In the genomic region with DNA sequence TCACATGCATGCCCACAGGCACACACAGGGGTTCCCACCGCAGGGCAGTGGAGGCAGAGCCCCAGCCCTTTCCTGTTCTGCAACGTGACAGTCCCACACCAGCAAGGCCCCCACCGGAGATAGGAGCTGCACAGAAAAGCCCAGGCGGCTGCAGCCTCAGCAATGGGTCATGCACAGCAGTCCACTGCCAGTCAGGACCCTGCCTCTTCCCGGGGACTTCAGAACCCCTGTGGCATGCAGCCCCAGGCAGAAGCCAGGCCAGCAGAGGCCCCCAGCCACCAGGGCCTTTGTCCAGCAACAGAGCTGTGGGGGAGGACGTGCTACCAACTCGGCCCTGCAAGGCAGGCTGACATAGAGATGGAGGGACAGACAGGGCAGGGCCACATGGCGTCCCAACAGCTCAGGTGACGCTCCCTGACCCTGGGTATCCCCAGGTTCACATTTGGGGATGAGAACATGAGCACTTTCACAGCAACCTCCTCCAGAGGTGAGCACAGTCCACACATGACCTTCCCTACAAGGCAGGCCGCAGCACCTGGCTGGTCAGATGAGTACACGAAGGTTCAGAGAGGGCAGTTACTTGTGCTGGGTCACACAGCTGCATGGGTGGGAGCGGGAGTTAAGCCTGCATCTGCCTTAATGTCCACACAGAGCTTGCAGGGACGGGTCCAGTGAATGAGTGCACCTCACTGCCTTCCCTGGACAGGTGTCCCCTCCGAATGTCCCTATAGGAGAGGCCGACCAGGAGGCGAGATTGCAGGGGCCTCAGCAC, we compare ENCODE assay signal across 1 cellular context.
TF ChIP-seq lines count a peak whose summit lies in the region.

No MANE protein-coding gene starts in this region.

TF ChIP-seq in HepG2, 621 proteins besides CTCF, POLR2A, EP300 and RAD21:
- TF ChIP-seq, protein P1, sequence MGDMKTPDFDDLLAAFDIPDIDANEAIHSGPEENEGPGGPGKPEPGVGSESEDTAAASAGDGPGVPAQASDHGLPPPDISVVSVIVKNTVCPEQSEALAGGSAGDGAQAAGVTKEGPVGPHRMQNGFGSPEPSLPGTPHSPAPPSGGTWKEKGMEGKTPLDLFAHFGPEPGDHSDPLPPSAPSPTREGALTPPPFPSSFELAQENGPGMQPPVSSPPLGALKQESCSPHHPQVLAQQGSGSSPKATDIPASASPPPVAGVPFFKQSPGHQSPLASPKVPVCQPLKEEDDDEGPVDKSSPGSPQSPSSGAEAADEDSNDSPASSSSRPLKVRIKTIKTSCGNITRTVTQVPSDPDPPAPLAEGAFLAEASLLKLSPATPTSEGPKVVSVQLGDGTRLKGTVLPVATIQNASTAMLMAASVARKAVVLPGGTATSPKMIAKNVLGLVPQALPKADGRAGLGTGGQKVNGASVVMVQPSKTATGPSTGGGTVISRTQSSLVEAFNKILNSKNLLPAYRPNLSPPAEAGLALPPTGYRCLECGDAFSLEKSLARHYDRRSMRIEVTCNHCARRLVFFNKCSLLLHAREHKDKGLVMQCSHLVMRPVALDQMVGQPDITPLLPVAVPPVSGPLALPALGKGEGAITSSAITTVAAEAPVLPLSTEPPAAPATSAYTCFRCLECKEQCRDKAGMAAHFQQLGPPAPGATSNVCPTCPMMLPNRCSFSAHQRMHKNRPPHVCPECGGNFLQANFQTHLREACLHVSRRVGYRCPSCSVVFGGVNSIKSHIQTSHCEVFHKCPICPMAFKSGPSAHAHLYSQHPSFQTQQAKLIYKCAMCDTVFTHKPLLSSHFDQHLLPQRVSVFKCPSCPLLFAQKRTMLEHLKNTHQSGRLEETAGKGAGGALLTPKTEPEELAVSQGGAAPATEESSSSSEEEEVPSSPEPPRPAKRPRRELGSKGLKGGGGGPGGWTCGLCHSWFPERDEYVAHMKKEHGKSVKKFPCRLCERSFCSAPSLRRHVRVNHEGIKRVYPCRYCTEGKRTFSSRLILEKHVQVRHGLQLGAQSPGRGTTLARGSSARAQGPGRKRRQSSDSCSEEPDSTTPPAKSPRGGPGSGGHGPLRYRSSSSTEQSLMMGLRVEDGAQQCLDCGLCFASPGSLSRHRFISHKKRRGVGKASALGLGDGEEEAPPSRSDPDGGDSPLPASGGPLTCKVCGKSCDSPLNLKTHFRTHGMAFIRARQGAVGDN (CRISPR knock-in tag; IDR thresholded peaks at IDR 0.05): peak; percentile 28; the same call in 1 of the 2 replicates
- peak; percentile 98 for TF ChIP-seq ZNF768 (CRISPR knock-in tag; IDR thresholded peaks at IDR 0.05)
- no peak for TF ChIP-seq MBD4 (IDR thresholded peaks at IDR 0.05; ENCODE audit: borderline replicate concordance, low read length)
- TF ChIP-seq, protein P2, sequence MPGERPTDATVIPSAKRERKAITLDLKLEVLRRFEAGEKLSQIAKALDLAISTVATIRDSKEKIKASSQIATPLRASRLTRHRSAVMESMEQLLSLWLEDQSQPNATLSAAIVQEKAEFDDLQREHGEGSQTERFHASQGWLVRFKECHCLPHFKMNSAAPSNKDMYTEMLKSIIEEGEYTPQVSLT (CRISPR knock-in tag; IDR thresholded peaks at IDR 0.05; ENCODE audit: borderline replicate concordance, low read depth): no peak
- TF ChIP-seq CREB1 (IDR thresholded peaks at IDR 0.05): no peak
- no peak for TF ChIP-seq CREB1 (CRISPR knock-in tag; IDR thresholded peaks at IDR 0.05)
- no peak for TF ChIP-seq CENPX (CRISPR knock-in tag; IDR thresholded peaks at IDR 0.05)
- peak; percentile 79 for TF ChIP-seq ZMYM3 (CRISPR knock-in tag; IDR thresholded peaks at IDR 0.05)
- TF ChIP-seq ZNF280B (CRISPR knock-in tag; IDR thresholded peaks at IDR 0.05; ENCODE audit: borderline replicate concordance): 0 out of 2 replicates have a peak, but pooled peaks have one; percentile 33
- no peak for TF ChIP-seq ZNF557 (CRISPR knock-in tag; IDR thresholded peaks at IDR 0.05)
- TF ChIP-seq STAT5B (CRISPR knock-in tag; IDR thresholded peaks at IDR 0.05): no peak
- no peak for TF ChIP-seq RFX1 (IDR thresholded peaks at IDR 0.05)
- peak; percentile 41; the same call in 1 of the 2 replicates for TF ChIP-seq STAG1 (CRISPR knock-in tag; IDR thresholded peaks at IDR 0.05)
- TF ChIP-seq MIXL1 (CRISPR knock-in tag; IDR thresholded peaks at IDR 0.05): no peak
